In the genomic region with DNA sequence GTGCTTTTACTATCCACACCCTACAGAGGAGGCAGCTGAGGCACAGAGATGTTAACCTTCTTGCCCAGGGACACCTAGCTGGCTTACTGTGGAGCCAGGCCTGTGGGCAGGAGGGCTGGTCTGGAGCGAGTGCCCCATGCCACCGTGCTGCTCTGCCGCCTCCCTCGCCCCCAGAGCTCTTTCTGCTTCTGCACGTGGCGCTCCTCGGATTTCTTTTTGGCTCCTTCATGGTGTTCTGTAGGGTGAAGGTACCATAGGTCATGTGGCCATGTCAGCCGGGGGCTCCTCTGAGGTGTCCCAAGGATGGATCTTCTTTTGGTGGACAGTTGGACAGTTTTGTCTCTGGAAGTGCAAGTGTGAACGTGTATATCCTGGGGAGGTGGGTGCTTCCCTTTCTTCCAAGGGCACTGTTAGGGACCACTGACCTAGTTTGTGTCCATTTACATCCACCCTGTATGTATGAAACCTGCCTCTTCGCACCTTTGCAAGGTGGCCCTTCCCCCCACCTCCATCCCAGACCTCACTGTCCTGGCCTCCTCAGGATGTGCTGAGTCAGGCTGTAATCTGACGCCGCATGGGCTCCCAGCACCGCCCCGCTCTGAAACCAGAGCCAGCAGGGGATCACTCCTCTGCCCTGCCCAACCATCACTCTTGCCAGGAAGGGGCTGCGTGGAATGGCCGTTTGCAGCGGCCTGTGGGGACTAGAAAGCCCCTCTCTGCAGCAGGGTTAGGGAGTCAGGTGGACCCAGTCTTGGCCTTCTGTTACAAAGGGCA, we compare ENCODE assay signal across 8 cellular contexts. TPM values are rescaled to one million over a fixed set of nuclear protein-coding genes. Genes with fewer than 3 reads are reported as not detected.
DNase-seq lines count a peak whose midpoint lies in the region; ATAC-seq and TF ChIP-seq lines count a peak whose summit lies in the region.
"Had no signal": no experiment of that assay in that cellular context is flagged by ENCODE, and none has a peak within 500 bp of the region (broad histone marks: within the 10 kb centered on the region; RNA-seq: fewer than 3 reads in every experiment).

No MANE protein-coding gene starts in this region.

- H3K27ac ChIP-seq in stomach, result peak overlapping the region in 4 of 5 donors; percentile 30 to 74 (median 54)

- peak overlapping the region; percentile 94 for H3K27ac Mint-ChIP-seq in WTC11
- H3K27ac Mint-ChIP-seq in activated naive CD8-positive, alpha-beta T cell treated with anti-CD3 and anti-CD28 coated beads, Interleukin-2, amount 50 U/mL, for 24 hours, result no peak overlapping the region
- H3K27ac Mint-ChIP-seq: activated naive CD4-positive, alpha-beta T cell treated with anti-CD3 and anti-CD28 coated beads for 36 hours had no signal

- H3K9me3 Mint-ChIP-seq in WTC11, result no peaks in the 10 kb centered on the region
- no peaks in the 10 kb centered on the region for H3K9me3 Mint-ChIP-seq in activated naive CD8-positive, alpha-beta T cell treated with anti-CD3 and anti-CD28 coated beads, Interleukin-2, amount 50 U/mL, for 24 hours
- H3K9me3 Mint-ChIP-seq: activated naive CD4-positive, alpha-beta T cell treated with anti-CD3 and anti-CD28 coated beads for 36 hours had no signal

- peak; percentile 95 for ATAC-seq in WTC11
- ATAC-seq in activated naive CD8-positive, alpha-beta T cell treated with anti-CD3 and anti-CD28 coated beads, Interleukin-2, amount 50 U/mL, for 24 hours, result no peak

- WGBS in stomach, 5 donors, result 72 to 84% (median 76%) methylated on average over 14 to 17 of the region's 17 CpGs

- no peaks in the 10 kb centered on the region for H3K27me3 Mint-ChIP-seq in WTC11 (ENCODE audit: low read depth)
- H3K27me3 Mint-ChIP-seq in activated naive CD8-positive, alpha-beta T cell treated with anti-CD3 and anti-CD28 coated beads, Interleukin-2, amount 50 U/mL, for 24 hours, result no peaks in the 10 kb centered on the region

- peaks cover 68 to 100% (median 99%) of the 10 kb centered on the region in 4 donors for H3K36me3 ChIP-seq in stomach

- H3K4me3 Mint-ChIP-seq in WTC11, result no peak overlapping the region
- no peak overlapping the region for H3K4me3 Mint-ChIP-seq in activated naive CD8-positive, alpha-beta T cell treated with anti-CD3 and anti-CD28 coated beads, Interleukin-2, amount 50 U/mL, for 24 hours
- H3K4me3 Mint-ChIP-seq: activated naive CD4-positive, alpha-beta T cell treated with anti-CD3 and anti-CD28 coated beads for 36 hours had no signal

- H3K36me3 Mint-ChIP-seq in WTC11, result peaks cover 23% of the 10 kb centered on the region; the same call in 1 of the 2 replicates
- peaks cover 11% of the 10 kb centered on the region for H3K36me3 Mint-ChIP-seq in activated naive CD8-positive, alpha-beta T cell treated with anti-CD3 and anti-CD28 coated beads, Interleukin-2, amount 50 U/mL, for 24 hours (ENCODE audit: low read depth)

- no peaks in the 10 kb centered on the region for H3K9me3 ChIP-seq in stomach

- TF ChIP-seq CTCF in WTC11 (IDR thresholded peaks at IDR 0.05) (no peak), stomach (IDR thresholded peaks at IDR 0.05) (no peak)

- peaks cover 8 to 54% (median 34%) of the 10 kb centered on the region in 4 donors for H3K4me1 ChIP-seq in stomach

- CTCF ChIA-PET in WTC11 (lab: Charles Lee), result interaction anchor here (1.1 to 2.1 kb wide), 4 partner anchors 14 to 111 kb away, joined by 3 to 12 read pairs (median 7); no protein-coding TSS in a partner anchor

- H3K27me3 ChIP-seq in stomach, result no peaks in the 10 kb centered on the region

- POLR2A ChIA-PET in WTC11 (lab: Charles Lee), result interaction anchor here (0.9 kb wide), 1 partner anchor 64 kb away, joined by 3 read pairs; no protein-coding TSS in a partner anchor

- no peak overlapping the region for H3K4me3 ChIP-seq in stomach

- TF ChIP-seq EP300 in stomach (IDR thresholded peaks at IDR 0.05), result no peak

- H3K4me1 Mint-ChIP-seq in WTC11, result peaks cover 22% of the 10 kb centered on the region
- H3K4me1 Mint-ChIP-seq in activated naive CD8-positive, alpha-beta T cell treated with anti-CD3 and anti-CD28 coated beads, Interleukin-2, amount 50 U/mL, for 24 hours, result peaks cover 13% of the 10 kb centered on the region

- DNase-seq in HUDEP-2 (lab: John Stamatoyannopoulos, UW; ENCODE audit: unreplicated experiment in 76 of 76) (peak in 52 of 76 experiments; percentile 11 to 70 (median 42)), WTC11 (ENCODE audit: low spot score) (peak; percentile 86), hepatic stellate cell (ENCODE audit: low spot score) (peak; percentile 76), stomach (no peak), activated gamma-delta T cell (lab: John Stamatoyannopoulos, UW) (no peak), retina (no peak)
- no peak for DNase-seq in activated naive CD8-positive, alpha-beta T cell treated with anti-CD3 and anti-CD28 coated beads, Interleukin-2, amount 50 U/mL, for 24 hours
- DNase-seq: activated naive CD4-positive, alpha-beta T cell treated with anti-CD3 and anti-CD28 coated beads for 36 hours had no signal

- intact Hi-C loops in stomach (cut with DNase I; ENCODE audit: low total_unique reads), result loop anchor here (10.0 kb wide), 1 partner anchor 58 kb away; no protein-coding TSS in a partner anchor

- TF ChIP-seq POLR2A in stomach (IDR thresholded peaks at IDR 0.05), result no peak

TF ChIP-seq in WTC11, 78 proteins besides CTCF, POLR2A, EP300 and RAD21 (continues in another document):
- TF ChIP-seq, protein P1, sequence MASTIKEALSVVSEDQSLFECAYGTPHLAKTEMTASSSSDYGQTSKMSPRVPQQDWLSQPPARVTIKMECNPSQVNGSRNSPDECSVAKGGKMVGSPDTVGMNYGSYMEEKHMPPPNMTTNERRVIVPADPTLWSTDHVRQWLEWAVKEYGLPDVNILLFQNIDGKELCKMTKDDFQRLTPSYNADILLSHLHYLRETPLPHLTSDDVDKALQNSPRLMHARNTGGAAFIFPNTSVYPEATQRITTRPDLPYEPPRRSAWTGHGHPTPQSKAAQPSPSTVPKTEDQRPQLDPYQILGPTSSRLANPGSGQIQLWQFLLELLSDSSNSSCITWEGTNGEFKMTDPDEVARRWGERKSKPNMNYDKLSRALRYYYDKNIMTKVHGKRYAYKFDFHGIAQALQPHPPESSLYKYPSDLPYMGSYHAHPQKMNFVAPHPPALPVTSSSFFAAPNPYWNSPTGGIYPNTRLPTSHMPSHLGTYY (CRISPR knock-in tag; IDR thresholded peaks at IDR 0.05), result no peak
- TF ChIP-seq CBFB (CRISPR knock-in tag; IDR thresholded peaks at IDR 0.05; ENCODE audit: low read depth) (0 out of 2 replicates have a peak, but pooled peaks have one; percentile 28), ZNF317 (CRISPR knock-in tag; IDR thresholded peaks at IDR 0.05; ENCODE audit: borderline replicate concordance, low read depth) (no peak), TEAD1 (CRISPR knock-in tag; IDR thresholded peaks at IDR 0.05) (peak; percentile 50; the same call in 1 of the 2 replicates), FOXK1 (CRISPR knock-in tag; IDR thresholded peaks at IDR 0.05) (peak; percentile 59), ZNF219 (CRISPR knock-in tag; IDR thresholded peaks at IDR 0.05; ENCODE audit: borderline replicate concordance) (no peak), SP1 (CRISPR knock-in tag; conservative IDR thresholded peaks at IDR 0.05) (peak; percentile 81), ETV6 (CRISPR knock-in tag; IDR thresholded peaks at IDR 0.05) (0 out of 2 replicates have a peak, but pooled peaks have one; percentile 28)
- TF ChIP-seq, protein P2, sequence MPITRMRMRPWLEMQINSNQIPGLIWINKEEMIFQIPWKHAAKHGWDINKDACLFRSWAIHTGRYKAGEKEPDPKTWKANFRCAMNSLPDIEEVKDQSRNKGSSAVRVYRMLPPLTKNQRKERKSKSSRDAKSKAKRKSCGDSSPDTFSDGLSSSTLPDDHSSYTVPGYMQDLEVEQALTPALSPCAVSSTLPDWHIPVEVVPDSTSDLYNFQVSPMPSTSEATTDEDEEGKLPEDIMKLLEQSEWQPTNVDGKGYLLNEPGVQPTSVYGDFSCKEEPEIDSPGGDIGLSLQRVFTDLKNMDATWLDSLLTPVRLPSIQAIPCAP (CRISPR knock-in tag; IDR thresholded peaks at IDR 0.05), result no peak
- TF ChIP-seq, protein P3, sequence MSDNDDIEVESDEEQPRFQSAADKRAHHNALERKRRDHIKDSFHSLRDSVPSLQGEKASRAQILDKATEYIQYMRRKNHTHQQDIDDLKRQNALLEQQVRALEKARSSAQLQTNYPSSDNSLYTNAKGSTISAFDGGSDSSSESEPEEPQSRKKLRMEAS (CRISPR knock-in tag; IDR thresholded peaks at IDR 0.05), result peak; percentile 98
- TF ChIP-seq, protein P4, sequence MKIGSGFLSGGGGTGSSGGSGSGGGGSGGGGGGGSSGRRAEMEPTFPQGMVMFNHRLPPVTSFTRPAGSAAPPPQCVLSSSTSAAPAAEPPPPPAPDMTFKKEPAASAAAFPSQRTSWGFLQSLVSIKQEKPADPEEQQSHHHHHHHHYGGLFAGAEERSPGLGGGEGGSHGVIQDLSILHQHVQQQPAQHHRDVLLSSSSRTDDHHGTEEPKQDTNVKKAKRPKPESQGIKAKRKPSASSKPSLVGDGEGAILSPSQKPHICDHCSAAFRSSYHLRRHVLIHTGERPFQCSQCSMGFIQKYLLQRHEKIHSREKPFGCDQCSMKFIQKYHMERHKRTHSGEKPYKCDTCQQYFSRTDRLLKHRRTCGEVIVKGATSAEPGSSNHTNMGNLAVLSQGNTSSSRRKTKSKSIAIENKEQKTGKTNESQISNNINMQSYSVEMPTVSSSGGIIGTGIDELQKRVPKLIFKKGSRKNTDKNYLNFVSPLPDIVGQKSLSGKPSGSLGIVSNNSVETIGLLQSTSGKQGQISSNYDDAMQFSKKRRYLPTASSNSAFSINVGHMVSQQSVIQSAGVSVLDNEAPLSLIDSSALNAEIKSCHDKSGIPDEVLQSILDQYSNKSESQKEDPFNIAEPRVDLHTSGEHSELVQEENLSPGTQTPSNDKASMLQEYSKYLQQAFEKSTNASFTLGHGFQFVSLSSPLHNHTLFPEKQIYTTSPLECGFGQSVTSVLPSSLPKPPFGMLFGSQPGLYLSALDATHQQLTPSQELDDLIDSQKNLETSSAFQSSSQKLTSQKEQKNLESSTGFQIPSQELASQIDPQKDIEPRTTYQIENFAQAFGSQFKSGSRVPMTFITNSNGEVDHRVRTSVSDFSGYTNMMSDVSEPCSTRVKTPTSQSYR (CRISPR knock-in tag; IDR thresholded peaks at IDR 0.05), result peak; percentile 98

RNA-seq across cellular contexts. Expression of a gene that starts 31.7 kb away (rescaled TPM):
- total RNA-seq in WTC11 (2021), result 28.8 to 30.8 TPM (median 29.8 TPM) in 3 replicates
- total RNA-seq in stomach, result 10 to 100 TPM in 2 of 5 donors, 1 to 10 TPM in 3; 2.6 to 13.4 (median 7.1) TPM
- polyA plus RNA-seq in stomach, result 10 to 100 TPM; 16.6 to 21.7 (median 16.7) TPM

RNA-seq across cellular contexts. Expression of a gene that starts 43.7 kb away (rescaled TPM):
- total RNA-seq in WTC11 (2021) (98.3 to 104 TPM (median 99.3 TPM) in 3 replicates), stomach (100 to 1,000 TPM in 3 of 5 donors, 10 to 100 TPM in 2; 87.0 to 238 (median 116) TPM)
- polyA plus RNA-seq in stomach, result 10 to 100 TPM; 46.6 to 51.5 (median 51.1) TPM

RNA-seq across cellular contexts. Expression of a gene that starts 44.1 kb away (rescaled TPM):
- total RNA-seq in WTC11 (2021), result 93.1 to 99.6 TPM (median 97.9 TPM) in 3 replicates
- total RNA-seq in stomach, result 10 to 100 TPM in 4 of 5 donors, under 1 TPM in 1; 0.58 to 54.5 (median 28.8) TPM
- 10 to 100 TPM; 42.8 to 51.9 (median 48.0) TPM for polyA plus RNA-seq in stomach

RNA-seq across cellular contexts. Expression of a gene that starts 48.2 kb away (rescaled TPM):
- total RNA-seq in WTC11 (2021) (1.1 to 1.9 TPM (median 1.7 TPM) in 3 replicates), stomach (1 to 10 TPM in 3 of 5 donors, under 1 TPM in 1, not detected in 1; 0.89 to 6.5 (median 1.4) TPM)
- 1 to 10 TPM; 1.8 to 5.5 (median 2.8) TPM for polyA plus RNA-seq in stomach
- total RNA-seq: activated naive CD4-positive, alpha-beta T cell treated with anti-CD3 and anti-CD28 coated beads for 36 hours had no signal

Comparison
In these comparisons a context has a peak if more than half of its experiments do, and no peak if none do; other contexts are left out.
1. DNase-seq: peak in HUDEP-2 (52 of 76), WTC11 (single experiment) and hepatic stellate cell (single experiment); none in stomach (single experiment), activated gamma-delta T cell (single experiment), activated naive CD8-positive, alpha-beta T cell treated with anti-CD3 and anti-CD28 coated beads, Interleukin-2, amount 50 U/mL, for 24 hours (single experiment) and retina (single experiment).